In genomic region chr5:52800394-52801213, GRCh38 we compare ENCODE assay signal across 8 cellular contexts. TPM values are rescaled to one million over a fixed set of nuclear protein-coding genes. Genes with fewer than 3 reads are reported as not detected.
DNase-seq lines count a peak whose midpoint lies in the region; ATAC-seq and TF ChIP-seq lines count a peak whose summit lies in the region.

No MANE protein-coding gene starts in this region.

- POLR2A ChIA-PET in activated naive CD8-positive, alpha-beta T cell treated with anti-CD3 and anti-CD28 coated beads, Interleukin-2, amount 10 ng/mL, durations not matched to agents 7 days and 5 days (lab: Charles Lee): interaction anchor here (0.8 to 3.1 kb wide), 10 partner anchors 11 to 231 kb away, joined by 3 to 21 read pairs (median 4); partner anchors contain the start of genes ITGA1 and PELO

- no peaks in the 10 kb centered on the region for H3K9me3 Mint-ChIP-seq in activated naive CD8-positive, alpha-beta T cell treated with anti-CD3 and anti-CD28 coated beads, Interleukin-2, amount 10 ng/mL, durations not matched to agents 7 days and 5 days
- H3K9me3 Mint-ChIP-seq in osteocyte (ENCODE audit: unreplicated experiment): no peaks in the 10 kb centered on the region

- DNase-seq in COLO668 (lab: John Stamatoyannopoulos, UW; ENCODE audit: unreplicated experiment) (peak; percentile 46), SK-MEL-5 (ENCODE audit: low read depth, low spot score) (peak; percentile 41), Right ventricle myocardium superior (peak; percentile 75), osteocyte (ENCODE audit: extremely low spot score, unreplicated experiment) (peak; percentile 86)
- peak; percentile 69 for DNase-seq in activated naive CD8-positive, alpha-beta T cell treated with anti-CD3 and anti-CD28 coated beads, Interleukin-2, amount 10 ng/mL, durations not matched to agents 7 days and 5 days

- H3K27ac Mint-ChIP-seq in activated naive CD8-positive, alpha-beta T cell treated with anti-CD3 and anti-CD28 coated beads, Interleukin-2, amount 10 ng/mL, durations not matched to agents 7 days and 5 days: peak overlapping the region; percentile 97
- H3K27ac Mint-ChIP-seq in osteocyte (ENCODE audit: unreplicated experiment): peak overlapping the region; percentile 97

- peak overlapping the region; percentile 48 for H3K4me3 ChIP-seq in urinary bladder (ENCODE audit: low read depth, low read length)

- 3% methylated on average over 31 of the region's 31 CpGs for WGBS in urinary bladder

- H3K4me1 ChIP-seq in urinary bladder (ENCODE audit: insufficient read depth): no peaks in the 10 kb centered on the region

- H3K4me3 Mint-ChIP-seq in activated naive CD8-positive, alpha-beta T cell treated with anti-CD3 and anti-CD28 coated beads, Interleukin-2, amount 10 ng/mL, durations not matched to agents 7 days and 5 days: peak overlapping the region; percentile 97
- peak overlapping the region; percentile 90 for H3K4me3 Mint-ChIP-seq in osteocyte (ENCODE audit: unreplicated experiment)

- no peaks in the 10 kb centered on the region for H3K27me3 Mint-ChIP-seq in activated naive CD8-positive, alpha-beta T cell treated with anti-CD3 and anti-CD28 coated beads, Interleukin-2, amount 10 ng/mL, durations not matched to agents 7 days and 5 days
- no peaks in the 10 kb centered on the region for H3K27me3 Mint-ChIP-seq in osteocyte (ENCODE audit: unreplicated experiment)

- peaks cover 45% of the 10 kb centered on the region for H3K4me1 Mint-ChIP-seq in activated naive CD8-positive, alpha-beta T cell treated with anti-CD3 and anti-CD28 coated beads, Interleukin-2, amount 10 ng/mL, durations not matched to agents 7 days and 5 days
- peaks cover 79% of the 10 kb centered on the region for H3K4me1 Mint-ChIP-seq in osteocyte (ENCODE audit: unreplicated experiment)

- H3K36me3 ChIP-seq in urinary bladder (ENCODE audit: insufficient read depth): no peaks in the 10 kb centered on the region

- TF ChIP-seq CTCF in osteocyte (IDR thresholded peaks at IDR 0.05): no peak

- intact Hi-C loops in Right ventricle myocardium superior (cut with DNase I): no loop called here

- H3K27ac ChIP-seq in urinary bladder (ENCODE audit: low read depth): peak overlapping the region; percentile 83

- in situ Hi-C loops in SK-MEL-5 (cut with HindIII; ENCODE audit: low pct_unique_long_range_greater_than_20kb, low sequenced_read_pairs): no loop called here

- peak; percentile 44 for ATAC-seq in GM19452 (IDR thresholded peaks at IDR 0.05; ENCODE audit: unreplicated experiment)
- peak; percentile 24 for ATAC-seq in HG03469 (IDR thresholded peaks at IDR 0.05; ENCODE audit: unreplicated experiment)
- peak; percentile 59 for ATAC-seq in activated naive CD8-positive, alpha-beta T cell treated with anti-CD3 and anti-CD28 coated beads, Interleukin-2, amount 10 ng/mL, durations not matched to agents 7 days and 5 days (ENCODE audit: low read depth)
- ATAC-seq in Right ventricle myocardium superior (ENCODE audit: poor library complexity): peak; percentile 73

- peaks cover 26% of the 10 kb centered on the region for H3K36me3 Mint-ChIP-seq in activated naive CD8-positive, alpha-beta T cell treated with anti-CD3 and anti-CD28 coated beads, Interleukin-2, amount 10 ng/mL, durations not matched to agents 7 days and 5 days
- peaks cover 27% of the 10 kb centered on the region for H3K36me3 Mint-ChIP-seq in osteocyte (ENCODE audit: unreplicated experiment)

RNA-seq across cellular contexts. Expression of gene ITGA1, which starts 12.9 kb away (rescaled TPM):
- 21.1 and 29.7 TPM in 2 replicates for total RNA-seq in SK-MEL-5 (2014; rRNA removed; shearing (Covaris generic))
- 11.8 and 12.2 TPM in 2 replicates for polyA plus RNA-seq in SK-MEL-5 (2015; cell fraction: cytosol; rRNA removed)
- 14.6 and 41.5 TPM in 2 replicates for polyA plus RNA-seq in SK-MEL-5 (2015; cell fraction: nucleus; rRNA removed)
- 10 to 100 TPM; 21.7 to 23.6 TPM for total RNA-seq in activated naive CD8-positive, alpha-beta T cell treated with anti-CD3 and anti-CD28 coated beads, Interleukin-2, amount 10 ng/mL, durations not matched to agents 7 days and 5 days
- total RNA-seq in Right ventricle myocardium superior: 23.6 TPM
- 143 and 150 TPM in 2 replicates for total RNA-seq in osteocyte
- total RNA-seq in urinary bladder: 303 TPM
- polyA plus RNA-seq in urinary bladder: 53.9 TPM

RNA-seq across cellular contexts. Expression of gene PELO, which starts 12.9 kb away (rescaled TPM):
- 21.3 and 22.8 TPM in 2 replicates for total RNA-seq in SK-MEL-5 (2014; rRNA removed; shearing (Covaris generic))
- polyA plus RNA-seq in SK-MEL-5 (2015; cell fraction: cytosol; rRNA removed): 14.0 and 15.5 TPM in 2 replicates
- polyA plus RNA-seq in SK-MEL-5 (2015; cell fraction: nucleus; rRNA removed): 5.9 and 8.3 TPM in 2 replicates
- 10 to 100 TPM; 24.0 to 24.2 TPM for total RNA-seq in activated naive CD8-positive, alpha-beta T cell treated with anti-CD3 and anti-CD28 coated beads, Interleukin-2, amount 10 ng/mL, durations not matched to agents 7 days and 5 days
- total RNA-seq in Right ventricle myocardium superior: 16.9 TPM
- total RNA-seq in osteocyte: 82.4 and 83.7 TPM in 2 replicates
- 58.7 TPM for total RNA-seq in urinary bladder
- 38.0 TPM for polyA plus RNA-seq in urinary bladder

Comparison
In these comparisons a context has a peak if more than half of its experiments do, and no peak if none do; other contexts are left out.
1. Peak in every context shown above with its lines: DNase-seq, ATAC-seq, H3K4me3 ChIP-seq and H3K27ac ChIP-seq.